In genomic region chr13:77781804-77782203, GRCh38 we compare ENCODE assay signal across 15 cellular contexts.
"Had no signal": no experiment of that assay in that cellular context is flagged by ENCODE, and none has a peak within 500 bp of the region (broad histone marks: within the 10 kb centered on the region; RNA-seq: fewer than 3 reads in every experiment).

No MANE protein-coding gene starts in this region.

- H3K4me1 ChIP-seq: gastrocnemius medialis, tibial artery had no signal

- H3K27me3 ChIP-seq: gastrocnemius medialis, tibial artery had no signal

- H3K9me3 Mint-ChIP-seq: nephron progenitor cell had no signal

- H3K36me3 ChIP-seq: gastrocnemius medialis, tibial artery, WERI-Rb-1 had no signal

- H3K4me3 ChIP-seq: coronary artery, gastrocnemius medialis, tibial artery had no signal

- DNase-seq: activated CD4-positive, alpha-beta T cell treated with anti-CD3 and anti-CD28 coated beads for 1 hour; activated CD8-positive, alpha-beta memory T cell treated with anti-CD3 and anti-CD28 coated beads for 24 hours; activated CD8-positive, alpha-beta memory T cell treated with anti-CD3 and anti-CD28 coated beads, Interleukin-2, amount 50 U/mL, for 48 hours; activated effector memory CD4-positive, alpha-beta T cell treated with Interleukin-2 at 50 U/mL for 16 hours; activated naive CD4-positive, alpha-beta T cell treated with anti-CD3 and anti-CD28 coated beads, Interleukin-2, amount 50 U/mL, for 16 hours; activated T-cell treated with anti-CD3 and anti-CD28 coated beads, Interleukin-2, amount 50 U/mL, for 48 hours; aorta; erythroblast; gastrocnemius medialis; nephron progenitor cell; stimulated activated naive CD8-positive, alpha-beta T cell treated with anti-CD3 and anti-CD28 coated beads, Interleukin-15, Interleukin-2, amounts not matched to agents 100 U/mL and 50 U/mL, for 24 hours; tibial artery; WERI-Rb-1 had no signal

- H3K27ac ChIP-seq: coronary artery, gastrocnemius medialis, tibial artery, WERI-Rb-1 had no signal

- FAIRE-seq: endometrium had no signal

- H3K27ac Mint-ChIP-seq: nephron progenitor cell had no signal

- H3K9me3 ChIP-seq: gastrocnemius medialis, tibial artery had no signal

- H3K4me3 Mint-ChIP-seq: nephron progenitor cell had no signal
